Comparison of ENCODE assay signal across 8 cellular contexts in the genomic region with DNA sequence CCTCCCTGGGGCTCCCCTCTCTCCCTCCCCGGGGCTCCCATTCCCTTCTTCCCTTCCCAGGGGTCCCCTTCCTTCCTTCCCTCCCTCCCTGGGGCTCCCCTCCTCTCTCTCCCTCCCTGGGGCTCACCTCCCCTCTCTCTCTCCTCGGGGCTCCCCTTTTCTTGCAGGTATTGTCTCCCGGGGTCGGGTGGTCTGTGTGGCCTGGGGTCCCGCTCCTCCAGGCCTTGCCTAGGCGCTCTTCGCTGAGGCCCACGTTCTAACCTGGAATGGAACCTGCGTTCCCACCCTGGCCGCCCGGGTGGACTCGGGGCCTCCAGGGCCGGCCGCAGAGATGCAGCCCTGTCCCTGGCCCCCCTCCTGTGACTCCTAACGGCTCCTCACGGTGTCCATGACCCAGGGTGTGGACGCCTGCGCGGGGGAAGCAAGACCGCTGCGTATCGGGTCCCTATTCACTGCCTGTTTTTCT. TPM values are rescaled to one million over a fixed set of nuclear protein-coding genes. Genes with fewer than 3 reads are reported as not detected.
DNase-seq lines count a peak whose midpoint lies in the region; ATAC-seq and TF ChIP-seq lines count a peak whose summit lies in the region.

No MANE protein-coding gene starts in this region.

- H3K4me3 ChIP-seq in OCI-LY1 (ENCODE audit: low read depth, low read length, poor library complexity, severe bottlenecking) (peak overlapping the region; percentile 89), lower lobe of right lung (peak overlapping the region; percentile 91), transverse colon (peak overlapping the region; percentile 75 to 96 (median 80))

- in situ Hi-C loops in transverse colon (cut with MboI; ENCODE audit: low pct_ligation_motif_present in 1 of 4, low pct_unique_long_range_greater_than_20kb in 1 of 4, low sequenced_read_pairs in 3 of 4), result no loop called here

- H3K9ac ChIP-seq in OCI-LY1 (ENCODE audit: low read length), result peak overlapping the region; percentile 85

- DNase-seq in NCI-H1417 (lab: John Stamatoyannopoulos, UW), result peak in 2 of 3 experiments; percentile 75 to 83
- no peak for DNase-seq in NCI-H1417 treated with DMSO at 0.1 percent for 48 hours (lab: John Stamatoyannopoulos, UW)
- DNase-seq in lower lobe of right lung, result peak; percentile 60
- peak; percentile 33 for DNase-seq in transverse colon
- no peak for DNase-seq in activated CD8-positive, alpha-beta memory T cell treated with anti-CD3 and anti-CD28 coated beads for 24 hours

- H3K4me2 ChIP-seq in OCI-LY1 (ENCODE audit: low read length), result peak overlapping the region; percentile 96

- ATAC-seq in lower lobe of right lung, result peak; percentile 7 to 11
- ATAC-seq in activated CD4-positive, CD25-positive, alpha-beta regulatory T cell treated with anti-CD3 and anti-CD28 coated beads, Interleukin-2, amount 50 U/mL, for 24 hours, result no peak

- no peak for TF ChIP-seq EP300 in transverse colon (IDR thresholded peaks at IDR 0.05; ENCODE audit: low read depth)

- H3K4me1 ChIP-seq in OCI-LY1 (ENCODE audit: insufficient read depth, low read length, severe bottlenecking), result peaks cover 63% of the 10 kb centered on the region
- H3K4me1 ChIP-seq in lower lobe of right lung, result peaks cover 52% of the 10 kb centered on the region
- H3K4me1 ChIP-seq in transverse colon, result peaks cover 11 to 63% (median 43%) of the 10 kb centered on the region in 4 donors

- H3F3A ChIP-seq in OCI-LY1 (ENCODE audit: insufficient read depth, low read length), result no peaks in the 10 kb centered on the region

- H2AFZ ChIP-seq in OCI-LY1 (ENCODE audit: low read length), result no peak overlapping the region

- H3K27me3 ChIP-seq in OCI-LY1 (ENCODE audit: insufficient read depth, low read length), result no peaks in the 10 kb centered on the region
- no peaks in the 10 kb centered on the region for H3K27me3 ChIP-seq in lower lobe of right lung (ENCODE audit: low read depth)
- H3K27me3 ChIP-seq in transverse colon, result no peaks in the 10 kb centered on the region

- WGBS in transverse colon (ENCODE audit: low coverage in 1 of 2), 2 donors, result 16% methylated on average over 22 of the region's 22 CpGs; no CpG with 5 or more reads in 1 of the 2 donors

- H3K9me2 ChIP-seq in OCI-LY1 (ENCODE audit: low read depth, low read length), result no peaks in the 10 kb centered on the region

- TF ChIP-seq CTCF in OCI-LY1 (IDR thresholded peaks at IDR 0.05; ENCODE audit: low read length), result no peak
- TF ChIP-seq CTCF in lower lobe of right lung (IDR thresholded peaks at IDR 0.05), result no peak
- no peak for TF ChIP-seq CTCF in transverse colon (IDR thresholded peaks at IDR 0.05)

- peaks cover 36% of the 10 kb centered on the region for H3K79me2 ChIP-seq in OCI-LY1 (ENCODE audit: insufficient read depth, low read length)

- H3K36me3 ChIP-seq in OCI-LY1 (ENCODE audit: insufficient read depth, low read length) (peaks cover 16% of the 10 kb centered on the region), lower lobe of right lung (peaks cover 17% of the 10 kb centered on the region), transverse colon (peaks cover 0 to 11% (median 1%) of the 10 kb centered on the region in 4 donors)

- H3K9me3 ChIP-seq in OCI-LY1 (ENCODE audit: low read length), result no peaks in the 10 kb centered on the region
- no peaks in the 10 kb centered on the region for H3K9me3 ChIP-seq in lower lobe of right lung
- no peaks in the 10 kb centered on the region for H3K9me3 ChIP-seq in transverse colon

- no peak overlapping the region for H3K27ac ChIP-seq in OCI-LY1 (ENCODE audit: low read depth, low read length, poor library complexity, severe bottlenecking)
- H3K27ac ChIP-seq in cingulate gyrus (ENCODE audit: low read depth, low read length), result peak overlapping the region; percentile 69
- peak overlapping the region; percentile 89 for H3K27ac ChIP-seq in lower lobe of right lung
- H3K27ac ChIP-seq in transverse colon, result peak overlapping the region; percentile 89 to 96 (median 92)

- no peak for TF ChIP-seq POLR2A in transverse colon (IDR thresholded peaks at IDR 0.05)

- intact Hi-C loops in lower lobe of right lung (cut with DNase I) (no loop called here), transverse colon (cut with DNase I; ENCODE audit: low total_unique reads) (no loop called here)

- H4K20me1 ChIP-seq in OCI-LY1 (ENCODE audit: insufficient read depth, low read length), result no peaks in the 10 kb centered on the region

RNA-seq across cellular contexts. Expression of gene DCUN1D2, which starts 0.9 kb away (rescaled TPM):
- 16.8 TPM for total RNA-seq in lower lobe of right lung
- 10 to 100 TPM; 18.7 to 28.4 (median 20.2) TPM for total RNA-seq in transverse colon

RNA-seq across cellular contexts. Expression of gene ADPRHL1, which starts 38.2 kb away (rescaled TPM):
- total RNA-seq in lower lobe of right lung, result 2.7 TPM
- 10 to 100 TPM in 1 of 4 donors, 1 to 10 TPM in 3; 4.1 to 10.2 (median 5.9) TPM for total RNA-seq in transverse colon

Comparison
In these comparisons a context has a peak if more than half of its experiments do, and no peak if none do; other contexts are left out.
1. DNase-seq: peak in NCI-H1417 (2 of 3), lower lobe of right lung (single experiment) and transverse colon (single experiment); none in NCI-H1417 treated with DMSO at 0.1 percent for 48 hours (single experiment) and activated CD8-positive, alpha-beta memory T cell treated with anti-CD3 and anti-CD28 coated beads for 24 hours (single experiment).
2. ATAC-seq: peak in lower lobe of right lung (2 of 2); none in activated CD4-positive, CD25-positive, alpha-beta regulatory T cell treated with anti-CD3 and anti-CD28 coated beads, Interleukin-2, amount 50 U/mL, for 24 hours (0 of 2).
3. Peak in every context shown above with its lines, with median percentiles within 50 percentile points of each other: H3K4me3 ChIP-seq.